23 cellular contexts compared by ENCODE assay signal in genomic region chr1:1255078-1255477, GRCh38. TPM values are rescaled to one million over a fixed set of nuclear protein-coding genes. Genes with fewer than 3 reads are reported as not detected.
"Had no signal": no experiment of that assay in that cellular context is flagged by ENCODE, and none has a peak within 500 bp of the region (broad histone marks: within the 10 kb centered on the region; RNA-seq: fewer than 3 reads in every experiment).

No MANE protein-coding gene starts in this region.

- H3K4me1 ChIP-seq: parathyroid adenoma, right lobe of liver had no signal

- H3K4me1 Mint-ChIP-seq: brain, nephron had no signal

- H3K4me3 ChIP-seq: coronary artery, right lobe of liver, suprapubic skin, transverse colon had no signal

- H3K27me3 Mint-ChIP-seq: activated B cell treated with CpG ODN at 0.5 μM for 24 hours; activated CD4-positive, alpha-beta memory T cell treated with anti-CD3 and anti-CD28 coated beads for 36 hours; activated CD8-positive, alpha-beta memory T cell treated with anti-CD3 and anti-CD28 coated beads, Interleukin-2, amount 10 ng/mL, durations not matched to agents 7 days and 5 days; activated naive CD8-positive, alpha-beta T cell treated with anti-CD3 and anti-CD28 coated beads, Interleukin-2, amount 10 ng/mL, durations not matched to agents 7 days and 5 days; brain; central memory CD8-positive, alpha-beta T cell; stimulated activated naive CD8-positive, alpha-beta T cell treated with anti-CD3 and anti-CD28 coated beads, Interleukin-15, Interleukin-2, amounts not matched to agents 100 ng/mL and 50 ng/mL, for 24 hours had no signal

- H3K27ac Mint-ChIP-seq: activated B cell treated with CpG ODN at 0.5 μM for 24 hours; activated CD4-positive, alpha-beta memory T cell treated with anti-CD3 and anti-CD28 coated beads for 36 hours; activated CD8-positive, alpha-beta memory T cell treated with anti-CD3 and anti-CD28 coated beads, Interleukin-2, amount 10 ng/mL, durations not matched to agents 7 days and 5 days; brain; nephron; stimulated activated naive CD8-positive, alpha-beta T cell treated with anti-CD3 and anti-CD28 coated beads, Interleukin-15, Interleukin-2, amounts not matched to agents 100 ng/mL and 50 ng/mL, for 24 hours had no signal

- H3K9me3 Mint-ChIP-seq: activated B cell treated with CpG ODN at 0.5 μM for 24 hours; activated CD4-positive, alpha-beta memory T cell treated with anti-CD3 and anti-CD28 coated beads for 36 hours; activated naive CD8-positive, alpha-beta T cell treated with anti-CD3 and anti-CD28 coated beads, Interleukin-2, amount 10 ng/mL, durations not matched to agents 7 days and 5 days; brain; central memory CD8-positive, alpha-beta T cell; nephron; stimulated activated naive CD8-positive, alpha-beta T cell treated with anti-CD3 and anti-CD28 coated beads, Interleukin-15, Interleukin-2, amounts not matched to agents 100 ng/mL and 50 ng/mL, for 24 hours had no signal

- H3K27ac ChIP-seq: coronary artery, parathyroid adenoma, right lobe of liver, suprapubic skin, transverse colon had no signal

- H2AFZ ChIP-seq: parathyroid adenoma had no signal

- ATAC-seq: activated CD8-positive, alpha-beta memory T cell treated with anti-CD3 and anti-CD28 coated beads, Interleukin-2, amount 10 ng/mL, durations not matched to agents 7 days and 5 days; left lobe of liver; right lobe of liver had no signal

- H3K9ac ChIP-seq: parathyroid adenoma had no signal

- H3K4me3 Mint-ChIP-seq: activated B cell treated with CpG ODN at 0.5 μM for 24 hours; activated CD4-positive, alpha-beta memory T cell treated with anti-CD3 and anti-CD28 coated beads for 36 hours; activated CD8-positive, alpha-beta memory T cell treated with anti-CD3 and anti-CD28 coated beads, Interleukin-2, amount 10 ng/mL, durations not matched to agents 7 days and 5 days; activated naive CD8-positive, alpha-beta T cell treated with anti-CD3 and anti-CD28 coated beads, Interleukin-2, amount 10 ng/mL, durations not matched to agents 7 days and 5 days; brain; central memory CD8-positive, alpha-beta T cell; nephron; stimulated activated naive CD8-positive, alpha-beta T cell treated with anti-CD3 and anti-CD28 coated beads, Interleukin-15, Interleukin-2, amounts not matched to agents 100 ng/mL and 50 ng/mL, for 24 hours had no signal

- H3K9me3 ChIP-seq: right lobe of liver, suprapubic skin, transverse colon had no signal

- H3K27me3 ChIP-seq: right lobe of liver, suprapubic skin, transverse colon had no signal

- H3K79me2 ChIP-seq: parathyroid adenoma had no signal

- DNase-seq: activated B cell treated with CpG ODN at 0.5 μM for 24 hours; activated CD4-positive, alpha-beta memory T cell treated with anti-CD3 and anti-CD28 coated beads for 36 hours; activated CD4-positive, alpha-beta T cell treated with anti-CD3 and anti-CD28 coated beads for 4 hours; activated CD8-positive, alpha-beta memory T cell treated with anti-CD3 and anti-CD28 coated beads, Interleukin-2, amount 10 ng/mL, durations not matched to agents 7 days and 5 days; activated naive CD4-positive, alpha-beta T cell treated with Interleukin-2 at 50 U/mL for 16 hours; activated naive CD8-positive, alpha-beta T cell treated with anti-CD3 and anti-CD28 coated beads, Interleukin-2, amount 10 ng/mL, durations not matched to agents 7 days and 5 days; erythroblast; head of caudate nucleus; midbrain; small intestine; stimulated activated CD4-positive, alpha-beta T cell treated with anti-CD3 and anti-CD28 coated beads, Interleukin-15, amount 100 ng/mL, for 24 hours; stimulated activated CD4-positive, alpha-beta T cell treated with anti-CD3 and anti-CD28 coated beads, Interleukin-2, amount 100 ng/mL, for 48 hours; transverse colon had no signal

RNA-seq across cellular contexts. Expression of gene C1QTNF12, which starts 8.6 kb away (rescaled TPM):
- total RNA-seq: frontal cortex had no signal
